In the genomic region with DNA sequence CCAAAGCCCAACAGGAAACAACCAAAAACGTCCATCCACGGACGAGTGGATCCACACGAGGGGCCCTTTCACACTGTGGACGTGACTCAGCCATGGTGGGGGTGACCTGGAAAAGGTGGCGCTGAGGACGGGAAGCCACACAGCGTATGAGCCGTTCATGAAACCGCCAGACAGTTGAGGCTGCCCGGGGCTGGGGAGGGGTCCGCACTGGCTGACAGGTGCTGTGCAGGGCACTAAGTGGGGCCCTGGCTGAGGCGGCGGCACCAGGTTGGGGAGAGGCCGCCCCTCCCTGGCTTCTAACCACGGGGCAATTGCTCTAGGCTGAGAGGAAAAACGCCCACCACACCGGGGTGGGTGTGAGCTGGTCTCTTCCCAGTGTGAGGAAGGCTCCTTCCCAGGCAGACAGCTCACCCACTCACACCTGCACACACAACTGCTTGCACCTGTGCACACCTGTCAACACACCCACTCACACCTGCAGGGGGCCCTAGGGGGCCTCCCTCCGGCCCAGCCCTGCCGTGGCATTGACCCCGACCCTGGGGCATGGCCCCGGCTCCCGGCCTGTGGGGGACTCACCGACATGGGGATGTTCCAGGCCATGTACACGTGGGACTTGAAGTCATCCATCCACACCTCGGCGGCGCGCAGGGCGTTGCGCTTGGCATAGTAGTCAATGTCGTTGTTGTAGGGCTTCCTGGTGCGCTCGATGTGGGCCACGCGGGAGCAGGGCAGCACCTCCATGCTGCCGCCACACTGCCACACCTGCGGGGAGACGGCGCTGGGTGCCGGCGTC, we compare ENCODE assay signal across 1 cellular context.
TF ChIP-seq lines count a peak whose summit lies in the region.

No MANE protein-coding gene starts in this region.

TF ChIP-seq in HEK293, 187 proteins besides CTCF, POLR2A, EP300 and RAD21 (continued from another document):
- TF ChIP-seq, protein P1, sequence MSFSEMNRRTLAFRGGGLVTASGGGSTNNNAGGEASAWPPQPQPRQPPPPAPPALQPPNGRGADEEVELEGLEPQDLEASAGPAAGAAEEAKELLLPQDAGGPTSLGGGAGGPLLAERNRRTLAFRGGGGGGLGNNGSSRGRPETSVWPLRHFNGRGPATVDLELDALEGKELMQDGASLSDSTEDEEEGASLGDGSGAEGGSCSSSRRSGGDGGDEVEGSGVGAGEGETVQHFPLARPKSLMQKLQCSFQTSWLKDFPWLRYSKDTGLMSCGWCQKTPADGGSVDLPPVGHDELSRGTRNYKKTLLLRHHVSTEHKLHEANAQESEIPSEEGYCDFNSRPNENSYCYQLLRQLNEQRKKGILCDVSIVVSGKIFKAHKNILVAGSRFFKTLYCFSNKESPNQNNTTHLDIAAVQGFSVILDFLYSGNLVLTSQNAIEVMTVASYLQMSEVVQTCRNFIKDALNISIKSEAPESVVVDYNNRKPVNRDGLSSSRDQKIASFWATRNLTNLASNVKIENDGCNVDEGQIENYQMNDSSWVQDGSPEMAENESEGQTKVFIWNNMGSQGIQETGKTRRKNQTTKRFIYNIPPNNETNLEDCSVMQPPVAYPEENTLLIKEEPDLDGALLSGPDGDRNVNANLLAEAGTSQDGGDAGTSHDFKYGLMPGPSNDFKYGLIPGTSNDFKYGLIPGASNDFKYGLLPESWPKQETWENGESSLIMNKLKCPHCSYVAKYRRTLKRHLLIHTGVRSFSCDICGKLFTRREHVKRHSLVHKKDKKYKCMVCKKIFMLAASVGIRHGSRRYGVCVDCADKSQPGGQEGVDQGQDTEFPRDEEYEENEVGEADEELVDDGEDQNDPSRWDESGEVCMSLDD (tag by site-specific recombination; IDR thresholded peaks at IDR 0.05): no peak
- TF ChIP-seq FEZF1 (tag by site-specific recombination; IDR thresholded peaks at IDR 0.05) (no peak), ZNF585B (tag by site-specific recombination; IDR thresholded peaks at IDR 0.05) (no peak), ZFHX2 (tag by site-specific recombination; conservative IDR thresholded peaks at IDR 0.05) (peak; percentile 78), ZNF558 (tag by site-specific recombination; IDR thresholded peaks at IDR 0.05) (no peak), ZNF707 (tag by site-specific recombination; IDR thresholded peaks at IDR 0.05) (no peak), ZNF2 (tag by site-specific recombination; IDR thresholded peaks at IDR 0.05) (no peak), KLF1 (tag by site-specific recombination; IDR thresholded peaks at IDR 0.05) (0 out of 2 replicates have a peak, but pooled peaks have one; percentile 31), SALL2 (tag by site-specific recombination; IDR thresholded peaks at IDR 0.05; ENCODE audit: borderline replicate concordance) (no peak), EGR2 (tag by site-specific recombination; IDR thresholded peaks at IDR 0.05; ENCODE audit: low read depth) (peak; percentile 85), KLF10 (tag by site-specific recombination; IDR thresholded peaks at IDR 0.05) (no peak), ZNF501 (tag by site-specific recombination; IDR thresholded peaks at IDR 0.05) (no peak)
